ENCODE assay signal across 1 cellular context in the genomic region with DNA sequence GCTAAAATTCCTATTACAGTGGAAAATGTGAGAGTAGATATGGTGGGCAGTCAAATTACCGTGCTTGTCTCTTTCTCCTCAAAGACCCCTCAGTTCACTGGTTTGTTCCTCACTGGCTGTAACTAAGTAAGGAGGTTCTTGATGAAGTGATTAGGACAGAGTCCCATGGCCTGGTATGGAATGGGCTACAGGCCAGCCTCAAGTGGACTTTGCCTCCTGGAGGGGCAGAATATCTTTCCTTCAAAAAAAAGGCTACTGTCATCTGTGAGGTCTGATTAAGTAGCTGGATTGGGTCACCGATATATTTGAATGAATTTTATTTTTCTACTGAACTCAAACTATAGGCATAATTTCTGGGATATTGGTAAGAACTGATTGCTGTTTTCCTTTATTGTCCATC.
TF ChIP-seq lines count a peak whose summit lies in the region.

No MANE protein-coding gene starts in this region.

TF ChIP-seq in liver, 16 proteins besides CTCF, POLR2A, EP300 and RAD21 (continued from another document):
- TF ChIP-seq, protein P1, sequence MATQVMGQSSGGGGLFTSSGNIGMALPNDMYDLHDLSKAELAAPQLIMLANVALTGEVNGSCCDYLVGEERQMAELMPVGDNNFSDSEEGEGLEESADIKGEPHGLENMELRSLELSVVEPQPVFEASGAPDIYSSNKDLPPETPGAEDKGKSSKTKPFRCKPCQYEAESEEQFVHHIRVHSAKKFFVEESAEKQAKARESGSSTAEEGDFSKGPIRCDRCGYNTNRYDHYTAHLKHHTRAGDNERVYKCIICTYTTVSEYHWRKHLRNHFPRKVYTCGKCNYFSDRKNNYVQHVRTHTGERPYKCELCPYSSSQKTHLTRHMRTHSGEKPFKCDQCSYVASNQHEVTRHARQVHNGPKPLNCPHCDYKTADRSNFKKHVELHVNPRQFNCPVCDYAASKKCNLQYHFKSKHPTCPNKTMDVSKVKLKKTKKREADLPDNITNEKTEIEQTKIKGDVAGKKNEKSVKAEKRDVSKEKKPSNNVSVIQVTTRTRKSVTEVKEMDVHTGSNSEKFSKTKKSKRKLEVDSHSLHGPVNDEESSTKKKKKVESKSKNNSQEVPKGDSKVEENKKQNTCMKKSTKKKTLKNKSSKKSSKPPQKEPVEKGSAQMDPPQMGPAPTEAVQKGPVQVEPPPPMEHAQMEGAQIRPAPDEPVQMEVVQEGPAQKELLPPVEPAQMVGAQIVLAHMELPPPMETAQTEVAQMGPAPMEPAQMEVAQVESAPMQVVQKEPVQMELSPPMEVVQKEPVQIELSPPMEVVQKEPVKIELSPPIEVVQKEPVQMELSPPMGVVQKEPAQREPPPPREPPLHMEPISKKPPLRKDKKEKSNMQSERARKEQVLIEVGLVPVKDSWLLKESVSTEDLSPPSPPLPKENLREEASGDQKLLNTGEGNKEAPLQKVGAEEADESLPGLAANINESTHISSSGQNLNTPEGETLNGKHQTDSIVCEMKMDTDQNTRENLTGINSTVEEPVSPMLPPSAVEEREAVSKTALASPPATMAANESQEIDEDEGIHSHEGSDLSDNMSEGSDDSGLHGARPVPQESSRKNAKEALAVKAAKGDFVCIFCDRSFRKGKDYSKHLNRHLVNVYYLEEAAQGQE (IDR thresholded peaks at IDR 0.05) = no peak
- TF ChIP-seq RXRA (IDR thresholded peaks at IDR 0.05) (no peak), TAF1 (conservative IDR thresholded peaks at IDR 0.05) (no peak), NR2F2 (IDR thresholded peaks at IDR 0.05) (no peak), JUND (IDR thresholded peaks at IDR 0.05) (no peak), GABPA (IDR thresholded peaks at IDR 0.05 in 1 of 2, conservative IDR thresholded peaks at IDR 0.05 in 1 of 2) (no peak)
TF ChIP-seq in liver: peak in this region for 2.
